In genomic region chr3:191460360-191460759, GRCh38 we compare ENCODE assay signal across 28 cellular contexts.
"Had no signal": no experiment of that assay in that cellular context is flagged by ENCODE, and none has a peak within 500 bp of the region (broad histone marks: within the 10 kb centered on the region; RNA-seq: fewer than 3 reads in every experiment).

No MANE protein-coding gene starts in this region.

- H3K36me3 ChIP-seq: ascending aorta, cardiac muscle cell, colonic mucosa had no signal

- H3K4me3 ChIP-seq: ascending aorta, cardiac muscle cell, colonic mucosa had no signal

- DNase-seq: activated B cell treated with CpG ODN at 0.5 μM for 24 hours; activated CD4-positive, alpha-beta memory T cell treated with anti-CD3 and anti-CD28 coated beads for 36 hours; activated CD4-positive, alpha-beta T cell treated with anti-CD3 and anti-CD28 coated beads for 4 hours; activated CD4-positive, alpha-beta T cell treated with anti-CD3 and anti-CD28 coated beads, Interleukin-2, amount 10 ng/mL, durations not matched to agents 24 days and 14 days; activated CD4-positive, alpha-beta T cell treated with anti-CD3 and anti-CD28 coated beads, Interleukin-2, amount 50 U/mL, for 1 hour; activated CD4-positive, alpha-beta T cell treated with anti-CD3 and anti-CD28 coated beads, Interleukin-2, amount 50 U/mL, for 4 hours; activated CD4-positive, CD25-positive, alpha-beta regulatory T cell treated with anti-CD3 and anti-CD28 coated beads, Interleukin-2, amount 50 U/mL, for 72 hours; activated CD8-positive, alpha-beta memory T cell treated with anti-CD3 and anti-CD28 coated beads, Interleukin-2, amount 10 ng/mL, durations not matched to agents 7 days and 5 days; activated CD8-positive, alpha-beta memory T cell treated with anti-CD3 and anti-CD28 coated beads, Interleukin-2, amount 50 U/mL, for 48 hours; activated CD8-positive, alpha-beta T cell treated with anti-CD3 and anti-CD28 coated beads for 36 hours; activated effector memory CD4-positive, alpha-beta T cell treated with Interleukin-2 at 50 U/mL for 16 hours; activated gamma-delta T cell; activated naive CD4-positive, alpha-beta T cell treated with anti-CD3 and anti-CD28 coated beads, Interleukin-2, amount 10 ng/mL, durations not matched to agents 7 days and 5 days; activated naive CD4-positive, alpha-beta T cell treated with Interleukin-2 at 50 U/mL for 16 hours; activated naive CD8-positive, alpha-beta T cell treated with anti-CD3 and anti-CD28 coated beads, Interleukin-2, amount 10 ng/mL, durations not matched to agents 7 days and 5 days; activated naive CD8-positive, alpha-beta T cell treated with anti-CD3 and anti-CD28 coated beads, Interleukin-2, amount 50 U/mL, for 24 hours; activated T-cell treated with anti-CD3 and anti-CD28 coated beads, Interleukin-2, amount 50 U/mL, for 24 hours; activated T-cell treated with anti-CD3 and anti-CD28 coated beads, Interleukin-2, amount 50 U/mL, for 48 hours; amygdala; anterior cingulate cortex; caudate nucleus; cerebellar nuclear complex; colonic mucosa; T-helper 2 cell; T-helper 9 cell had no signal

- H3K27ac ChIP-seq: ascending aorta, cardiac muscle cell, colonic mucosa, VCaP had no signal

- H3K4me1 ChIP-seq: ascending aorta, colonic mucosa had no signal

- ATAC-seq: activated CD8-positive, alpha-beta memory T cell treated with anti-CD3 and anti-CD28 coated beads, Interleukin-2, amount 10 ng/mL, durations not matched to agents 7 days and 5 days; activated CD8-positive, alpha-beta T cell treated with anti-CD3 and anti-CD28 coated beads for 36 hours; activated naive CD8-positive, alpha-beta T cell treated with anti-CD3 and anti-CD28 coated beads, Interleukin-2, amount 50 U/mL, for 24 hours had no signal

- H3K9me3 ChIP-seq: ascending aorta, colonic mucosa had no signal

- H3K27me3 ChIP-seq: ascending aorta, cardiac muscle cell, colonic mucosa had no signal
